ENCODE assay signal across 28 cellular contexts in genomic region chr2:238578256-238578655, GRCh38.
"Had no signal": no experiment of that assay in that cellular context is flagged by ENCODE, and none has a peak within 500 bp of the region (broad histone marks: within the 10 kb centered on the region; RNA-seq: fewer than 3 reads in every experiment).

No MANE protein-coding gene starts in this region.

- H2AFZ ChIP-seq: parathyroid adenoma had no signal

- H3K27ac Mint-ChIP-seq: immature natural killer cell; naive thymus-derived CD8-positive, alpha-beta T cell; nephron; progenitor cell of endocrine pancreas; stimulated activated effector memory CD8-positive, alpha-beta T cell treated with anti-CD3 and anti-CD28 coated beads, Interleukin-12 subunit alpha, Interleukin-12 subunit beta, amount 100 ng/mL, for 72 hours; stimulated activated naive CD8-positive, alpha-beta T cell treated with anti-CD3 and anti-CD28 coated beads, Interleukin-15, Interleukin-2, amounts not matched to agents 100 ng/mL and 50 ng/mL, for 24 hours; type B pancreatic cell had no signal

- H3K9ac ChIP-seq: parathyroid adenoma had no signal

- H3K4me1 ChIP-seq: heart left ventricle, left lung, lower lobe of right lung, parathyroid adenoma, right atrium auricular region, suprapubic skin, tibial artery had no signal

- H3K4me1 Mint-ChIP-seq: immature natural killer cell; naive thymus-derived CD8-positive, alpha-beta T cell; nephron; neural crest cell; stimulated activated effector memory CD8-positive, alpha-beta T cell treated with anti-CD3 and anti-CD28 coated beads, Interleukin-12 subunit alpha, Interleukin-12 subunit beta, amount 100 ng/mL, for 72 hours had no signal

- H3K36me3 Mint-ChIP-seq: immature natural killer cell; naive thymus-derived CD8-positive, alpha-beta T cell; stimulated activated effector memory CD8-positive, alpha-beta T cell treated with anti-CD3 and anti-CD28 coated beads, Interleukin-12 subunit alpha, Interleukin-12 subunit beta, amount 100 ng/mL, for 72 hours; type B pancreatic cell had no signal

- H3K4me3 ChIP-seq: heart left ventricle, left lung, lower lobe of right lung, right atrium auricular region, skin epidermis, suprapubic skin, thoracic aorta, tibial artery had no signal

- H3K27me3 ChIP-seq: heart left ventricle, right atrium auricular region, suprapubic skin had no signal

- H3K4me3 Mint-ChIP-seq: immature natural killer cell; naive thymus-derived CD8-positive, alpha-beta T cell; nephron; neural crest cell; stimulated activated effector memory CD8-positive, alpha-beta T cell treated with anti-CD3 and anti-CD28 coated beads, Interleukin-12 subunit alpha, Interleukin-12 subunit beta, amount 100 ng/mL, for 72 hours; stimulated activated naive CD8-positive, alpha-beta T cell treated with anti-CD3 and anti-CD28 coated beads, Interleukin-15, Interleukin-2, amounts not matched to agents 100 ng/mL and 50 ng/mL, for 24 hours; type B pancreatic cell had no signal

- H3K27ac ChIP-seq: heart left ventricle, left lung, lower lobe of right lung, neutrophil, parathyroid adenoma, right atrium auricular region, skin epidermis, suprapubic skin, thoracic aorta, tibial artery had no signal

- H3K36me3 ChIP-seq: heart left ventricle, left lung, lower lobe of right lung, neutrophil, right atrium auricular region, suprapubic skin, thoracic aorta, tibial artery had no signal

- H3K9me3 ChIP-seq: left lung, lower lobe of right lung, neutrophil, suprapubic skin had no signal

- H3K79me2 ChIP-seq: parathyroid adenoma had no signal

- ATAC-seq: heart left ventricle; left colon; left lung; lower lobe of right lung; naive thymus-derived CD8-positive, alpha-beta T cell; sciatic nerve; stimulated activated effector memory CD8-positive, alpha-beta T cell treated with anti-CD3 and anti-CD28 coated beads, Interleukin-12 subunit alpha, Interleukin-12 subunit beta, amount 100 ng/mL, for 72 hours had no signal

- DNase-seq: glutamatergic neuron; heart left ventricle; hypothalamus; immature natural killer cell; kidney; left colon; lower lobe of right lung; mammary epithelial cell; mesendoderm; naive thymus-derived CD8-positive, alpha-beta T cell; occipital lobe; stimulated activated CD4-positive, alpha-beta T cell treated with anti-CD3 and anti-CD28 coated beads, Interleukin-4, amount 100 ng/mL, for 24 hours; stimulated activated naive CD4-positive, alpha-beta T cell had no signal

- H3K9me3 Mint-ChIP-seq: stimulated activated effector memory CD8-positive, alpha-beta T cell treated with anti-CD3 and anti-CD28 coated beads, Interleukin-12 subunit alpha, Interleukin-12 subunit beta, amount 100 ng/mL, for 72 hours; stimulated activated naive CD8-positive, alpha-beta T cell treated with anti-CD3 and anti-CD28 coated beads, Interleukin-15, Interleukin-2, amounts not matched to agents 100 ng/mL and 50 ng/mL, for 24 hours; type B pancreatic cell had no signal
